ENCODE assay signal across 10 cellular contexts in the genomic region with DNA sequence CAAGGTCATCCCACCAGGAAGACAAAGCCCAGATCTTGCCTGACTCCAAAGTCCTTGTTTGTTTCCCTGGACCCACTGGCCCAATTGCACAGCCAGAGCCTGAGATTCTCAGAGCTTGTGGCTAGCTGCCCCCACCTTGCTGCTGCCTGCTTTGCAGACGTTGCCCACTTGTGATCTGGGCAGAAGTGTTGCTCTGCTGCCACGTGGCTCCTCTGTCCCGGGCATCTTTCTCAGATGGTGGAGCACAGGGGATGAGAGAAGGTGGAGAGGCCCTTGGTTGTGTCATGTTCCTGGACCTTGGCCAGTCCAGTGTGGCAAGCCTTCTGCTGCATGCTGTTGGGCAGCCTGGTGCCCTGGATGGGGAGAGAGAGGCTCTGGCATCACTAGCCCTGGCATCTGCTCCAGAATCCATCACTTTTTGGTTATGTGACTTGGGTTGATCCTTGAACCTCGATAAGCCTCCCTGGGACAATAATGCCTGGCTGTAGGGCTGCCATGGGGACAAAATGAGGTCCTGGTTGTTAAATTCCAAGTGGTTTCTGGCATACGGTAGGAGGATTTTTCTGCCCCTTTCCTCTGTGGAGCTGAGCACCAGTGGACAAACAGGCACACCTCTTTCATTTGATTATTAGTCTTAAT. TPM values are rescaled to one million over a fixed set of nuclear protein-coding genes. Genes with fewer than 3 reads are reported as not detected.
DNase-seq lines count a peak whose midpoint lies in the region; ATAC-seq and TF ChIP-seq lines count a peak whose summit lies in the region.
"Had no signal": no experiment of that assay in that cellular context is flagged by ENCODE, and none has a peak within 500 bp of the region (broad histone marks: within the 10 kb centered on the region; RNA-seq: fewer than 3 reads in every experiment).

No MANE protein-coding gene starts in this region.

- no peak overlapping the region for H3K27ac ChIP-seq in thyroid gland
- H3K27ac ChIP-seq: 22Rv1 had no signal

- H3K4me3 ChIP-seq in thyroid gland (replicated peaks in 1 of 3) = no peak overlapping the region

- intact Hi-C loops in left ventricle myocardium superior (cut with micrococcal nuclease) = no loop called here
- intact Hi-C loops in thyroid gland (cut with DNase I) = no loop called here

- H3K9me3 ChIP-seq in thyroid gland = no peaks in the 10 kb centered on the region

- peak; percentile 54 for DNase-seq in DMS 273 (lab: John Stamatoyannopoulos, UW; ENCODE audit: unreplicated experiment)
- DNase-seq in DMS 273 treated with DMSO at 0.1 percent for 48 hours (lab: John Stamatoyannopoulos, UW) = no peak
- peak; percentile 67 for DNase-seq in left ventricle myocardium superior
- DNase-seq in thyroid gland = peak; percentile 40 to 62
- no peak for DNase-seq in effector CD4-positive, alpha-beta T cell
- DNase-seq: CD4-positive, alpha-beta T cell; NCI-H774 had no signal

- no peaks in the 10 kb centered on the region for H3K36me3 ChIP-seq in thyroid gland

- H3K27me3 ChIP-seq in thyroid gland = no peaks in the 10 kb centered on the region

- H3K4me1 ChIP-seq in thyroid gland = peaks cover 7 to 11% of the 10 kb centered on the region in 2 donors

- ATAC-seq in left ventricle myocardium superior (peak; percentile 67), HG03045 (IDR thresholded peaks at IDR 0.05; ENCODE audit: unreplicated experiment) (no peak)

- no peak for TF ChIP-seq POLR2A in thyroid gland (IDR thresholded peaks at IDR 0.05)

- 32 to 52% methylated on average over 5 of the region's 5 CpGs for WGBS in thyroid gland, 2 donors

- TF ChIP-seq CTCF in thyroid gland (IDR thresholded peaks at IDR 0.05) = no peak

RNA-seq across cellular contexts. Expression of a gene that starts 1.5 kb away (rescaled TPM):
- total RNA-seq in left ventricle myocardium superior (5.3 TPM), thyroid gland (not detected)
- total RNA-seq: CD4-positive, alpha-beta T cell; lower leg skin had no signal

RNA-seq across cellular contexts. Expression of a gene that starts 6.2 kb away (rescaled TPM):
- total RNA-seq in left ventricle myocardium superior (73.3 TPM), thyroid gland (10 to 100 TPM; 44.1 to 80.2 (median 55.9) TPM)

RNA-seq across cellular contexts. Expression of a gene that starts 15.1 kb away (rescaled TPM):
- total RNA-seq in left ventricle myocardium superior = 10.2 TPM
- 10 to 100 TPM in 3 of 4 donors, 1 to 10 TPM in 1; 8.6 to 12.5 (median 11.6) TPM for total RNA-seq in thyroid gland

RNA-seq across cellular contexts. Expression of a gene that starts 25.2 kb away (rescaled TPM):
- total RNA-seq in left ventricle myocardium superior = 16.4 TPM
- 10 to 100 TPM; 14.3 to 18.8 (median 16.4) TPM for total RNA-seq in thyroid gland

RNA-seq across cellular contexts. Expression of a gene that starts 44.9 kb away (rescaled TPM):
- total RNA-seq in left ventricle myocardium superior = 0.37 TPM
- total RNA-seq in thyroid gland = 10 to 100 TPM; 13.2 to 30.3 (median 22.6) TPM

Comparison
In these comparisons a context has a peak if more than half of its experiments do, and no peak if none do; other contexts are left out.
1. DNase-seq: peak in DMS 273 (single experiment), left ventricle myocardium superior (single experiment) and thyroid gland (2 of 2); none in DMS 273 treated with DMSO at 0.1 percent for 48 hours (single experiment) and effector CD4-positive, alpha-beta T cell (single experiment).